ENCODE assay signal across 8 cellular contexts in genomic region chr1:156497743-156498446, GRCh38. TPM values are rescaled to one million over a fixed set of nuclear protein-coding genes. Genes with fewer than 3 reads are reported as not detected.
DNase-seq lines count a peak whose midpoint lies in the region; ATAC-seq, FAIRE-seq and TF ChIP-seq lines count a peak whose summit lies in the region.

No MANE protein-coding gene starts in this region.

- peaks cover 72 to 74% of the 10 kb centered on the region in 2 donors for H3K4me1 ChIP-seq in gastrocnemius medialis

- in situ Hi-C loops in gastrocnemius medialis (cut with MboI; ENCODE audit: low sequenced_read_pairs in 4 of 4) = loop anchor here in 1 of 4 donors (25.0 kb wide), 1 partner anchor 386 kb away; the partner anchor contains the start of gene LMNA

- DNase-seq in GM12892 (ENCODE audit: insufficient read length) = no peak
- no peak for DNase-seq in fibroblast of the aortic adventitia (ENCODE audit: low read depth)
- DNase-seq in gastrocnemius medialis = peak in 1 of 2 donors; percentile 68
- DNase-seq in DMS 273 treated with DMSO at 0.1 percent for 48 hours (lab: John Stamatoyannopoulos, UW) = no peak
- DNase-seq in D341Med (ENCODE audit: low spot score) = no peak
- no peak for DNase-seq in GM19240 (ENCODE audit: insufficient read length, low spot score)
- no peak for DNase-seq in DMS79 treated with DMSO at 0.1 percent for 48 hours (lab: John Stamatoyannopoulos, UW)

- H3F3A ChIP-seq in SU-DHL-6 (ENCODE audit: insufficient read depth) = peaks cover 46% of the 10 kb centered on the region

- H2AFZ ChIP-seq in SU-DHL-6 (ENCODE audit: low read depth, low read length, severe bottlenecking) = no peak overlapping the region

- intact Hi-C loops in gastrocnemius medialis (cut with DNase I; ENCODE audit: low total_unique reads) = loop anchor here (1.0 to 10.0 kb wide), 2 partner anchors 10 to 1493 kb away; partner anchors contain the start of gene ZBTB7B

- H3K4me3 ChIP-seq in SU-DHL-6 (ENCODE audit: insufficient read depth, low read length, poor library complexity, severe bottlenecking) (peak overlapping the region; percentile 97), fibroblast of the aortic adventitia (ENCODE audit: low read depth, low read length) (peak overlapping the region; percentile 93), gastrocnemius medialis (peak overlapping the region; percentile 89 to 96 (median 93))

- peak overlapping the region; percentile 98 for H3K27ac ChIP-seq in SU-DHL-6 (ENCODE audit: low read depth, low read length)
- peak overlapping the region; percentile 96 to 99 (median 98) for H3K27ac ChIP-seq in gastrocnemius medialis

- FAIRE-seq in GM12892 (lab: Jason Lieb, UNC) = peak; percentile 21

- TF ChIP-seq POLR2A in GM12892 (IDR thresholded peaks at IDR 0.05; ENCODE audit: low read depth, low read length) = no peak
- no peak for TF ChIP-seq POLR2A in gastrocnemius medialis (IDR thresholded peaks at IDR 0.05)

- no peak for ATAC-seq in gastrocnemius medialis

- H3K9ac ChIP-seq in SU-DHL-6 (ENCODE audit: low read length) = peak overlapping the region; percentile 98

- peaks cover 77% of the 10 kb centered on the region for H3K79me2 ChIP-seq in SU-DHL-6 (ENCODE audit: insufficient read depth, low read length)

- H4K20me1 ChIP-seq in SU-DHL-6 (ENCODE audit: low read depth, low read length) = peaks cover 4% of the 10 kb centered on the region; the same call in 1 of the 2 replicates

- no peaks in the 10 kb centered on the region for H3K36me3 ChIP-seq in SU-DHL-6 (ENCODE audit: low read length)
- no peaks in the 10 kb centered on the region for H3K36me3 ChIP-seq in gastrocnemius medialis

- H3K9me3 ChIP-seq in SU-DHL-6 (ENCODE audit: insufficient read depth, low read length) (no peaks in the 10 kb centered on the region), gastrocnemius medialis (no peaks in the 10 kb centered on the region)

- H3K4me2 ChIP-seq in SU-DHL-6 (ENCODE audit: low read depth, low read length, poor library complexity, severe bottlenecking) = peak overlapping the region; percentile 77

- TF ChIP-seq CTCF in SU-DHL-6 (IDR thresholded peaks at IDR 0.05; ENCODE audit: insufficient read depth, low read length, poor library complexity, severe bottlenecking) (no peak), fibroblast of the aortic adventitia (IDR thresholded peaks at IDR 0.05; ENCODE audit: insufficient read depth, low read length) (no peak), gastrocnemius medialis (IDR thresholded peaks at IDR 0.05 in 4 of 5, conservative IDR thresholded peaks at IDR 0.05 in 1 of 5) (no peak)

- H3K27me3 ChIP-seq in SU-DHL-6 (ENCODE audit: low read length) (no peaks in the 10 kb centered on the region), gastrocnemius medialis (no peaks in the 10 kb centered on the region)

- H3K9me2 ChIP-seq in SU-DHL-6 (replicated peaks; ENCODE audit: insufficient read depth, low read length) = no peaks in the 10 kb centered on the region

RNA-seq across cellular contexts. Expression of gene MEF2D, which starts 2.7 kb away (rescaled TPM):
- polyA plus RNA-seq in GM12892 (2012; ENCODE audit: missing spikeins) = 14.6 TPM
- total RNA-seq in fibroblast of the aortic adventitia (ENCODE audit: low replicate concordance) = 6.0 and 11.6 TPM in 2 replicates
- total RNA-seq in gastrocnemius medialis = 100 to 1,000 TPM; 129 to 260 (median 168) TPM

Comparison
In these comparisons a context has a peak if more than half of its experiments do, and no peak if none do; other contexts are left out.
1. RNA of gene MEF2D, which starts 2.7 kb away (total RNA-seq): 129 to 260 TPM in gastrocnemius medialis; 6.0 to 11.6 TPM in fibroblast of the aortic adventitia; every median in the first group is over 10 times any median in the second.
2. Peak in every context shown above with its lines, with median percentiles within 50 percentile points of each other: H3K4me3 ChIP-seq.